Comparison of ENCODE assay signal across 1 cellular context in the genomic region with DNA sequence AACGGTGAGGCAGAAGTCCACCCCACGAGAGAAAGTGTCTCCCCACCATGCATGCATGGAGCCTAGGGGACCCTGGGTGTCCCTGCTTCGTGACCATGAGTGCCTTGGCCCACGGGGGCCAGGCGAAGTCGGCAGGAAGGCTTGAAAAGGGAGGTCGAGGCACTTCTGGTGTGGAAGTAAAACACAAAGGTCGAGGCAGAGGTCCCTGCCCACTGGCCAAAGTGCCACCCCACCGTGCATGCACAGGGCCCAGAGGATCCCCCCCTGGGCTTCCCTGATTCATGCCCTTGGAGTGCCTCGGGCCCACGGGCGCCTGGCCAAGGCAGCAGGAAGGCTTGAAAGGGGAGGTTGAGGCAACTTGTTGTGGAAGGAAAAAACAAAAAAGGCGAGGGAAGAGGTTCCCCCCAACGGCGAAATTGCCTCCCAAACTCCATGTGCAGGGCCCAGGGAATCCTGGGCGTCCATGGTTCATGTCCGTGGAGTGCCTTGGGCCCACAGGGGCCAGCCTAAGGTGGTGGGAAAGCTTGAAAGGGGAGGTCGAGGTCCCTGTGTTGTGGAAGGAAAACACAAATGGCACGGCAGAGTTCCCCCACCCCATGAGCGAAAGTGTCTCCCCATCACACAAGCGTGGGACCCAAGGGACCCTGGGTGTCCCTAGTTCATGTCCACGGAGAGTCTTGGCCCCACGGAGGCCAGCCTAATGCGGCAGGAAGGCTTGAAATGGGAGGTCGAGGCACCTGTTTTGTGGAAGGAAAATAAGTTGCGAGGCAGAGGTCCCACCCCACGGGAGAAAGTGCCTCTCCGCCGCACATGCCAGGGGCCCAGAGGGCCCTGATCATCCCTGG.
TF ChIP-seq lines count a peak whose summit lies in the region.

No MANE protein-coding gene starts in this region.

TF ChIP-seq in WTC11, 78 proteins besides CTCF, POLR2A, EP300 and RAD21 (continued from another document):
- TF ChIP-seq, protein P1, sequence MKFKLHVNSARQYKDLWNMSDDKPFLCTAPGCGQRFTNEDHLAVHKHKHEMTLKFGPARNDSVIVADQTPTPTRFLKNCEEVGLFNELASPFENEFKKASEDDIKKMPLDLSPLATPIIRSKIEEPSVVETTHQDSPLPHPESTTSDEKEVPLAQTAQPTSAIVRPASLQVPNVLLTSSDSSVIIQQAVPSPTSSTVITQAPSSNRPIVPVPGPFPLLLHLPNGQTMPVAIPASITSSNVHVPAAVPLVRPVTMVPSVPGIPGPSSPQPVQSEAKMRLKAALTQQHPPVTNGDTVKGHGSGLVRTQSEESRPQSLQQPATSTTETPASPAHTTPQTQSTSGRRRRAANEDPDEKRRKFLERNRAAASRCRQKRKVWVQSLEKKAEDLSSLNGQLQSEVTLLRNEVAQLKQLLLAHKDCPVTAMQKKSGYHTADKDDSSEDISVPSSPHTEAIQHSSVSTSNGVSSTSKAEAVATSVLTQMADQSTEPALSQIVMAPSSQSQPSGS (CRISPR knock-in tag; IDR thresholded peaks at IDR 0.05; ENCODE audit: borderline replicate concordance, low read depth), result no peak
- TF ChIP-seq ZNF396 (CRISPR knock-in tag; IDR thresholded peaks at IDR 0.05; ENCODE audit: borderline replicate concordance), result no peak
